ENCODE assay signal across 17 cellular contexts in the genomic region with DNA sequence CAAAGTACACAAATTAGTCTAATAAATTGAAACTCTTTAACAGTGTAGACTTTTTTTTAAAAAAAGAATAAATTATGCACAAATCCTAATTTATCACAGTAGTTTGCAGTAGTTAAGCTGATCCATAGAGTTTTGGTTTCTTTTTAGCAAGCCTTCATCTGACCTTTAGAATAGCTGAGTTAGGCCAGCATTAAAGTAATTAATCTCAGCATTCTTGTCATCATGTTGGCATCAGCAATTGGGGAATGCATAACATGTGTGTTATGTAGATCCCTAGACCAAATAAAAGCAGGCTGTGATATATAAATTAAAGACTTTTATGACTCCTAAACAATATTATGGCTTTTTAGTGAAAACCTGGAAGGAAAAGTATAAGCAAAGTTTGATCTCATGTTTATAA.
"Had no signal": no experiment of that assay in that cellular context is flagged by ENCODE, and none has a peak within 500 bp of the region (broad histone marks: within the 10 kb centered on the region; RNA-seq: fewer than 3 reads in every experiment).

No MANE protein-coding gene starts in this region.

- H3K27me3 ChIP-seq: suprapubic skin had no signal

- ATAC-seq: activated CD8-positive, alpha-beta T cell treated with anti-CD3 and anti-CD28 coated beads for 36 hours; lower lobe of right lung; naive thymus-derived CD4-positive, alpha-beta T cell; psoas muscle; sciatic nerve had no signal

- H3K4me3 ChIP-seq: coronary artery, lower lobe of right lung, psoas muscle, suprapubic skin had no signal

- DNase-seq: activated CD4-positive, alpha-beta T cell treated with anti-CD3 and anti-CD28 coated beads for 4 hours; activated CD8-positive, alpha-beta memory T cell treated with anti-CD3 and anti-CD28 coated beads, Interleukin-2, amount 50 U/mL, for 4 hours; activated CD8-positive, alpha-beta T cell treated with anti-CD3 and anti-CD28 coated beads for 36 hours; activated naive CD4-positive, alpha-beta T cell; central memory CD4-positive, alpha-beta T cell; effector CD8-positive, alpha-beta T cell; hypothalamus; lower lobe of right lung; naive thymus-derived CD4-positive, alpha-beta T cell; psoas muscle; stimulated activated CD4-positive, alpha-beta T cell treated with anti-CD3 and anti-CD28 coated beads, Interleukin-12 subunit alpha, Interleukin-12 subunit beta, amount 100 ng/mL, for 4 hours; stimulated activated naive CD4-positive, alpha-beta T cell treated with Interleukin-2 at 50 U/mL for 16 hours; T-helper 1 cell; WERI-Rb-1 had no signal

- H3K36me3 ChIP-seq: lower lobe of right lung, suprapubic skin, WERI-Rb-1 had no signal
